In the genomic region with DNA sequence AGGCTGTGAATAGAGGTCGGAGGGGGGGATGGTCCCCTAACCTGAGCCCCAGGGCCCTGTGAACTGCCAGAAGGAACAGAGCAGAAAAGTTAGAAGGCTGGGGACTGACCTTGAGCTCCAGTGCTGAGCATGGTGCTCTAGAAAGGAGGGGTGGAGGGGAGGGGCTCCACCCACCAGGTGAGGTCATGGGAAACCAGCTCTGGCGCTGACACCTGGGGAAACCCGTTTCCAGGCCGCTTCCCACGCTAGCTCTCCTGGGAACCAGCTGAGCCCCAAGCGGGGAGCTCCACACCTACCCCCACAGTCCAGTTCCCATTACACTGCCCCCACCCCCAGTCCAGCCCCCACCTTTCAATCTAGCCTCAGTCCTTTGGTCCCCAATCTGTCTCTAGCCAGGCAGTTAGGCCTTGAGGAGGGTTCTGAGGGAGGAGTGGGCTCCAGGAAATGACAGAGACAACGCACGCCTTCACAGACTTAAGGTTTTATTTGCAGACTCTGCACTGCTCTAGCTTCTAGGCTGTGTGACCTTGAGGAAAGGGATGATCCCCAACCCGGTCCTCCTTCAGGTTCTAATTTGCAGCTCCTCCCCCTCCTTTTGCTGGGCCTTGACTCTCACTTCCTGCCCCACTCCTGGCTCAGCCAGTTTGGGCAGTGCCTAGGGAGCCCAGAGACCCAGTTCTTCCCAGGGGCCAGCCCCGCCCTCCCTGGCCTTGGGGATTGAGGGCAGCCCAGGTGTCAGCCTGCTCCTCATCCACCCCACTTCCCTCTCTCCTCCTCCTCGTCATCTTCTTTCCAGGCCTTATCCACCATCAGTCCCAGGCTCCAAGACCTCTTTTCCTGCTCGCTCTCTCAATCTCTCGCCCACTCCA, we compare ENCODE assay signal across 8 cellular contexts. TPM values are rescaled to one million over a fixed set of nuclear protein-coding genes. Genes with fewer than 3 reads are reported as not detected.
DNase-seq lines count a peak whose midpoint lies in the region; ATAC-seq and TF ChIP-seq lines count a peak whose summit lies in the region.
"Had no signal": no experiment of that assay in that cellular context is flagged by ENCODE, and none has a peak within 500 bp of the region (broad histone marks: within the 10 kb centered on the region; RNA-seq: fewer than 3 reads in every experiment).

No MANE protein-coding gene starts in this region.

- intact Hi-C loops in body of pancreas (cut with DNase I) = no loop called here

- H3K4me1 ChIP-seq in body of pancreas = peaks cover 53% of the 10 kb centered on the region
- peaks cover 16 to 25% of the 10 kb centered on the region in 2 experiments for H3K4me1 ChIP-seq in trophoblast cell (ENCODE audit: control insufficient read depth in 1 of 2, insufficient read depth in 2 of 2, low read length in 2 of 2)

- no peak overlapping the region for H3K23ac ChIP-seq in trophoblast cell (ENCODE audit: low read length)

- H3K14ac ChIP-seq in trophoblast cell (ENCODE audit: low read length) = peak overlapping the region; percentile 26

- no peak overlapping the region for H3K4me3 Mint-ChIP-seq in effector memory CD8-positive, alpha-beta T cell

- peaks cover 6% of the 10 kb centered on the region for H3K79me1 ChIP-seq in trophoblast cell (ENCODE audit: low read length)

- H4K8ac ChIP-seq in trophoblast cell (ENCODE audit: low read depth, low read length) = peak overlapping the region; percentile 21

- H3K4me1 Mint-ChIP-seq in effector memory CD8-positive, alpha-beta T cell (ENCODE audit: low read depth in 2 of 2) = peaks cover 5% of the 10 kb centered on the region in 2 donors

- H3K9ac ChIP-seq in trophoblast cell (ENCODE audit: low read length) = no peak overlapping the region

- H3K27ac ChIP-seq in body of pancreas (peak overlapping the region; percentile 95 to 100 (median 97)), trophoblast cell (ENCODE audit: low read depth, low read length) (peak overlapping the region; percentile 48)

- no peak for TF ChIP-seq CTCF in body of pancreas (IDR thresholded peaks at IDR 0.05)

- no peaks in the 10 kb centered on the region for H3K79me2 ChIP-seq in trophoblast cell (ENCODE audit: control insufficient read depth, insufficient read depth, low read length, poor library complexity)

- no peaks in the 10 kb centered on the region for H3K9me3 Mint-ChIP-seq in effector memory CD8-positive, alpha-beta T cell

- peak overlapping the region; percentile 23 for H4K91ac ChIP-seq in trophoblast cell (ENCODE audit: low read depth, low read length)

- no peak overlapping the region for H3K4ac ChIP-seq in trophoblast cell (ENCODE audit: low read depth, low read length)

- H2AK5ac ChIP-seq in trophoblast cell (ENCODE audit: low read length) = peak overlapping the region; percentile 42

- no peak overlapping the region for H3K4me3 ChIP-seq in body of pancreas
- no peak overlapping the region for H3K4me3 ChIP-seq in trophoblast cell (ENCODE audit: low read depth, low read length)
- H3K4me3 ChIP-seq: MG63 had no signal

- peak overlapping the region; percentile 55 for H2BK12ac ChIP-seq in trophoblast cell (ENCODE audit: low read length)

- DNase-seq in body of pancreas = peak; percentile 96 to 98 (median 97)
- DNase-seq in trophoblast cell = peak in 1 of 2 donors; percentile 6
- DNase-seq in T-helper 9 cell = no peak
- no peak for DNase-seq in effector memory CD8-positive, alpha-beta T cell
- no peak for DNase-seq in DMS114 treated with DMSO at 0.1 percent for 48 hours (lab: John Stamatoyannopoulos, UW; ENCODE audit: unreplicated experiment)
- DNase-seq: MG63 had no signal

- peaks cover 0 to 25% of the 10 kb centered on the region in 2 donors for H3K27me3 Mint-ChIP-seq in effector memory CD8-positive, alpha-beta T cell

- no peaks in the 10 kb centered on the region for H3K36me3 ChIP-seq in body of pancreas (replicated peaks in 1 of 2; ENCODE audit: insufficient read depth in 1 of 2, low read depth in 2 of 2)
- H3K36me3 ChIP-seq in trophoblast cell (ENCODE audit: control insufficient read depth in 1 of 2, insufficient read depth in 2 of 2, low read length in 2 of 2) = no peaks in the 10 kb centered on the region
- H3K36me3 ChIP-seq: MG63 had no signal

- no peaks in the 10 kb centered on the region for H3K36me3 Mint-ChIP-seq in effector memory CD8-positive, alpha-beta T cell (ENCODE audit: insufficient read depth)

- H3K9me3 ChIP-seq in body of pancreas = no peaks in the 10 kb centered on the region
- no peaks in the 10 kb centered on the region for H3K9me3 ChIP-seq in trophoblast cell (ENCODE audit: insufficient read depth, low read depth, low read length)
- H3K9me3 ChIP-seq: MG63 had no signal

- H2BK120ac ChIP-seq in trophoblast cell (ENCODE audit: insufficient read depth, low read length, poor library complexity) = peak overlapping the region; percentile 34

- peak overlapping the region; percentile 54 for H2AFZ ChIP-seq in trophoblast cell (ENCODE audit: insufficient read depth, low read length, poor library complexity)

- no peak overlapping the region for H3K18ac ChIP-seq in trophoblast cell (ENCODE audit: low read length)

- no peak overlapping the region for H4K12ac ChIP-seq in trophoblast cell (ENCODE audit: low read depth, low read length)

- peak; percentile 44 to 70 (median 65) for TF ChIP-seq POLR2A in body of pancreas (IDR thresholded peaks at IDR 0.05)

- H3K4me2 ChIP-seq in trophoblast cell (ENCODE audit: low read length) = peak overlapping the region; percentile 47

- H3K27me3 ChIP-seq in body of pancreas = no peaks in the 10 kb centered on the region
- no peaks in the 10 kb centered on the region for H3K27me3 ChIP-seq in trophoblast cell (ENCODE audit: insufficient read depth, low read length)
- H3K27me3 ChIP-seq: MG63 had no signal

- H3K27ac Mint-ChIP-seq in effector memory CD8-positive, alpha-beta T cell = no peak overlapping the region

- no peak overlapping the region for H2BK5ac ChIP-seq in trophoblast cell (ENCODE audit: low read depth, low read length, poor library complexity)

- 22 to 25% methylated on average over 13 of the region's 13 CpGs for WGBS in body of pancreas, 2 donors
- WGBS in trophoblast cell (ENCODE audit: extremely low coverage, insufficient coverage, insufficient read length) = no CpG with 5 or more reads among the region's 13 CpGs

- ATAC-seq in GM18502 (IDR thresholded peaks at IDR 0.05; ENCODE audit: poor library complexity, unreplicated experiment) (peak; percentile 34), HG02610 (IDR thresholded peaks at IDR 0.05; ENCODE audit: unreplicated experiment) (peak; percentile 42), body of pancreas (peak; percentile 91)
- ATAC-seq in effector memory CD8-positive, alpha-beta T cell (replicated peaks) = no peak

RNA-seq across cellular contexts. Expression of gene RHOV, which starts 2.1 kb away (rescaled TPM):
- total RNA-seq in body of pancreas = 1 to 10 TPM; 6.2 to 6.3 TPM
- polyA plus RNA-seq in trophoblast cell (2013) = 2.3 and 2.7 TPM in 2 replicates

RNA-seq across cellular contexts. Expression of gene VPS18, which starts 22.3 kb away (rescaled TPM):
- 10 to 100 TPM; 10.9 to 14.8 TPM for total RNA-seq in body of pancreas
- polyA plus RNA-seq in trophoblast cell (2013) = 14.3 and 14.7 TPM in 2 replicates

RNA-seq across cellular contexts. Expression of gene SPINT1, which starts 28.1 kb away (rescaled TPM):
- 100 to 1,000 TPM; 110 to 134 TPM for total RNA-seq in body of pancreas
- polyA plus RNA-seq in trophoblast cell (2013) = 168 and 177 TPM in 2 replicates

RNA-seq across cellular contexts. Expression of gene PPP1R14D, which starts 43.5 kb away (rescaled TPM):
- total RNA-seq in body of pancreas = not detected
- not detected in 2 replicates for polyA plus RNA-seq in trophoblast cell (2013)

RNA-seq across cellular contexts. Expression of gene DLL4, which starts 57.2 kb away (rescaled TPM):
- total RNA-seq in body of pancreas = 1 to 10 TPM in 1 of 2 donors, under 1 TPM in 1; 0.33 to 3.6 TPM
- polyA plus RNA-seq in trophoblast cell (2013) = 0.05 and 0.06 TPM in 2 replicates

Comparison
In these comparisons a context has a peak if more than half of its experiments do, and no peak if none do; other contexts are left out.
1. DNase-seq: peak in body of pancreas (4 of 4); none in T-helper 9 cell (single experiment), effector memory CD8-positive, alpha-beta T cell (0 of 3) and DMS114 treated with DMSO at 0.1 percent for 48 hours (single experiment).